ENCODE assay signal across 8 cellular contexts in the genomic region with DNA sequence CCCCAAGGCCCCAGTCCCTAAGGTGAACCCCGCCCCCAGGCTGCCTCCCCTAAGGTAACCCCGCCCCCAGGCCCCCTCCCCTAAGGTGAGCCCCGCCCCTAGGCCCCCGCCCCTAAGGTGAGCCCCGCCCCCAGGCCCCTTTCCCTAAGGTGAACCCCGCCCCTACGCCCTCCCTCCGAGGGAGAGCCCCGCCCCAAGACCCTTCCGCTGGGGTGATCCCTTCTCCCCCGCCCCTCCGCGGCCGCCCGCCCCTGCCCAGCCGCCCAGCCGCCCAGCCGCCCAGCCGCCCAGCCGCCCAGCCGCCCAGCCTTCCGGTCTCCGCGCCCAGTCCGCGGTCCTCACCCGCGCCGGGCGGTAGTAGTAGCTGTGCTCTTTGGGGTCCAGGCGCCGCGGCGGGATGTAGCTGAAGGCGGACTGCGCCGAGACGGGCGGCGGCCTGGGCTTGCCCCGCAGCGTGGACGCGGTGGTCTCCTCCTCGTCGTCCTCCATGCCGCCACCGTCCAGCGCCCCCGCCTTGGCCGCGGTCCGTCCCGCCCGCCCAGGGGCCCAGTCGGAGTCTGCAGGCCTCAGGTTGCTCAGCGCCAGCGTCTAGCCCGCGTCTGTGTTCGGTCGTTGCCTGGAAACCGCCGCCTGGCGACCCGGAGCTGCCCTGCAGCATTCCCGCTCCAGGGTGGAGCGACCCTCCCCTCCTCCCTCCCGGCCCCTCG. TPM values are rescaled to one million over a fixed set of nuclear protein-coding genes. Genes with fewer than 3 reads are reported as not detected.
DNase-seq lines count a peak whose midpoint lies in the region; ATAC-seq, FAIRE-seq and TF ChIP-seq lines count a peak whose summit lies in the region.

A gene with protein sequence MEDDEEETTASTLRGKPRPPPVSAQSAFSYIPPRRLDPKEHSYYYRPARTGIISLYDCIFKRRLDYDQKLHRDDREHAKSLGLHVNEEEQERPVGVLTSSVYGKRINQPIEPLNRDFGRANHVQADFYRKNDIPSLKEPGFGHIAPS (minus strand): TSS at position 601 of the 707 bp plus-strand sequence. CDS start 112 bp downstream, at position 489.

- WGBS in right lobe of liver (ENCODE audit: insufficient coverage, low coverage, low lambda C conversion rate, missing lambda C conversion rate) = 2% methylated on average over 16 of the region's 70 CpGs

- intact Hi-C loops in dorsolateral prefrontal cortex (cut with DNase I) (loop anchor here (10.0 kb wide), 4 partner anchors 456 to 1086 kb away; a partner anchor contains a TSS), right lobe of liver (cut with DNase I) (no loop called here)

- TF ChIP-seq POLR2A in Peyer's patch (IDR thresholded peaks at IDR 0.05) (no peak), right lobe of liver (IDR thresholded peaks at IDR 0.05) (no peak)

- H3K27me3 ChIP-seq in Peyer's patch (no peaks in the 10 kb centered on the region), dorsolateral prefrontal cortex (peaks cover 0 to 2% (median 0%) of the 10 kb centered on the region in 45 donors), right lobe of liver (no peaks in the 10 kb centered on the region), thoracic aorta (replicated peaks; ENCODE audit: insufficient read depth) (no peaks in the 10 kb centered on the region)

- H3K36me3 ChIP-seq in Peyer's patch (no peaks in the 10 kb centered on the region), right lobe of liver (no peaks in the 10 kb centered on the region), thoracic aorta (no peaks in the 10 kb centered on the region)

- peak; percentile 29 to 48 for DNase-seq in activated CD4-positive, alpha-beta T cell treated with anti-CD3 and anti-CD28 coated beads for 4 hours
- no peak for DNase-seq in activated CD4-positive, alpha-beta T cell treated with anti-CD3 and anti-CD28 coated beads for 1 hour
- DNase-seq in Peyer's patch = peak in 2 of 3 donors; percentile 51 to 53
- peak in 7 of 10 donors; percentile 12 to 75 (median 46) for DNase-seq in dorsolateral prefrontal cortex
- peak; percentile 64 to 78 (median 69) for DNase-seq in right lobe of liver
- no peak for DNase-seq in thoracic aorta (ENCODE audit: low spot score)
- no peak for DNase-seq in urothelium cell line (ENCODE audit: low spot score)

- peak within 1 kb of the TSS; percentile 30 to 66 (median 56) for H3K4me3 ChIP-seq in Peyer's patch
- peak within 1 kb of the TSS; percentile 36 to 80 (median 65) for H3K4me3 ChIP-seq in dorsolateral prefrontal cortex
- H3K4me3 ChIP-seq in right lobe of liver = peak within 1 kb of the TSS; percentile 47 to 54 (median 54)
- H3K4me3 ChIP-seq in thoracic aorta = peak within 1 kb of the TSS; percentile 75

- TF ChIP-seq CTCF in Peyer's patch (IDR thresholded peaks at IDR 0.05) (peak in 1 of 6 experiments; percentile 15), dorsolateral prefrontal cortex (IDR thresholded peaks at IDR 0.05 in 54 of 56, conservative IDR thresholded peaks at IDR 0.05 in 2 of 56; ENCODE audit: low read depth in 1 of 56, partially characterized antibody in 56 of 56) (peak in 32 of 56 donors; percentile 8 to 41 (median 25)), right lobe of liver (IDR thresholded peaks at IDR 0.05) (peak in 2 of 4 donors; percentile 14 to 27), thoracic aorta (IDR thresholded peaks at IDR 0.05) (peak; percentile 25)

- peak; percentile 67 to 78 (median 72) for ATAC-seq in right lobe of liver
- ATAC-seq in thoracic aorta (ENCODE audit: insufficient number of reproducible peaks, low FRiP score, low read depth) = no peak
- ATAC-seq in HG02870 (IDR thresholded peaks at IDR 0.05; ENCODE audit: unreplicated experiment) = no peak

- H3K27ac ChIP-seq in Peyer's patch = no peak within 1 kb of the TSS
- peak within 1 kb of the TSS in 15 of 59 donors; percentile 6 to 66 (median 35) for H3K27ac ChIP-seq in dorsolateral prefrontal cortex
- H3K27ac ChIP-seq in right lobe of liver = peak within 1 kb of the TSS in 2 of 3 donors; percentile 36 to 38
- H3K27ac ChIP-seq in thoracic aorta = no peak within 1 kb of the TSS

- H3K4me1 ChIP-seq in Peyer's patch (peaks cover 0 to 17% (median 1%) of the 10 kb centered on the region in 4 donors), right lobe of liver (peaks cover 0 to 20% (median 3%) of the 10 kb centered on the region in 4 donors), thoracic aorta (ENCODE audit: control insufficient read depth in 1 of 2, low read depth in 2 of 2) (peaks cover 5 to 16% of the 10 kb centered on the region in 2 donors)

- FAIRE-seq in urothelium cell line (lab: Jason Lieb, UNC) = no peak

- no peaks in the 10 kb centered on the region for H3K9me3 ChIP-seq in Peyer's patch
- no peaks in the 10 kb centered on the region for H3K9me3 ChIP-seq in right lobe of liver
- no peaks in the 10 kb centered on the region for H3K9me3 ChIP-seq in thoracic aorta

RNA-seq across cellular contexts. Expression of the gene that starts here (rescaled TPM):
- total RNA-seq in Peyer's patch (not detected), dorsolateral prefrontal cortex (10 to 100 TPM in 10 of 120 experiments, 1 to 10 TPM in 110; 2.5 to 20.4 (median 6.8) TPM), right lobe of liver (under 1 TPM in 4 of 6 experiments, not detected in 2; 0.10 to 0.64 (median 0.41) TPM), thoracic aorta (not detected)

Comparison
In these comparisons a context has a peak if more than half of its experiments do, and no peak if none do; other contexts are left out.
1. DNase-seq: peak in activated CD4-positive, alpha-beta T cell treated with anti-CD3 and anti-CD28 coated beads for 4 hours (2 of 2) and dorsolateral prefrontal cortex (7 of 10); none in activated CD4-positive, alpha-beta T cell treated with anti-CD3 and anti-CD28 coated beads for 1 hour (single experiment), thoracic aorta (single experiment) and urothelium cell line (single experiment).
2. Peak in DNase-seq and H3K4me3 ChIP-seq in Peyer's patch; RNA of the gene not detected or under 1 TPM.
3. Peak in DNase-seq, ATAC-seq, H3K4me3 ChIP-seq and H3K27ac ChIP-seq in right lobe of liver; RNA of the gene not detected or under 1 TPM.
4. intact Hi-C loops: an anchor here in dorsolateral prefrontal cortex (10.0 kb wide); none called in right lobe of liver.
5. Peak in every context shown above with its lines, with median percentiles within 50 percentile points of each other: H3K4me3 ChIP-seq.